In the genomic region with DNA sequence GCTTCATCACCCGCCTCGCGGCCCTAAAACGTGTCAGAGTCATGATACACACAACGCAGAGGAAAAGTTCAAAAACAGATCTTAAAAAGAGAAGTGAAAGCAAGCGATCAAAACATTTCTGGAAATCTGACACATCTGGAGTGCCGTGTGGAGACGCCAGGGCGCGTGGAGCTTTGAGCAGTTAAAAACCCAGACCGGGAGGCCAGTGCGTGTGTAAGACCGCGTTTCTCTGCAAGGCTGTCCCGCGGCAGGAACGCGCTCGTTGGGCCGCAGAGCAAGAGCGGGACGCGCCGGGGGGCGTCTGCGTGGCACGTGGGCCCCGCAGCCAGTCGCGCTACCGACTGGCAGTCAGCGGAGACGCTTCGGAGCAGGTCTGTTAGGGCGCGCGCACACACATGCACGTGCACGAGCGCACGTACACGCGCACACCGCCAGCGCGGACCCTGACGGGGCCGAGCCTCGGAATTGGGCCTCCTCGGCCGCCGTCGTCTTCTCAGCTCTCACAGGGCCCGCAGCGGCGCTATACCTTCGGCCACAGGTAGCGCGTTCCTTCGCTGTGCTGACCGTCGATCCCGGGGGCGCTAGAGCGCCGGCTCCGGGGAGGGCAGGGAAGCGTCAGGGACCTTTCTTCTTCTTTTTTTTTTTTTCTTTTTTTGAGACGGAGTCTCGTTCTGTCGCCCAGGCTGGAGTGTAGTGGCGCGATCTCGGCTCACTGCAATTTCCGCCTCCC, we compare ENCODE assay signal across 8 cellular contexts. TPM values are rescaled to one million over a fixed set of nuclear protein-coding genes. Genes with fewer than 3 reads are reported as not detected.
DNase-seq lines count a peak whose midpoint lies in the region; ATAC-seq and TF ChIP-seq lines count a peak whose summit lies in the region.

No MANE protein-coding gene starts in this region.

- no peaks in the 10 kb centered on the region for H3K9me3 Mint-ChIP-seq in activated T-helper 2 cell treated with anti-CD3 and anti-CD28 coated beads, Interferon-gamma antibody, Interleukin-2, Interleukin-4, amounts not matched to agents 10 μg/mL and 5 μg/mL and 100 μg/mL, durations not matched to agents 14 hours and 24 hours and 36 hours
- no peaks in the 10 kb centered on the region for H3K9me3 Mint-ChIP-seq in naive thymus-derived CD8-positive, alpha-beta T cell
- H3K9me3 Mint-ChIP-seq in stimulated activated naive B cell treated with anti-CD40 and anti-IgM and Interleukin-4, amounts not matched to agents 10 μg/mL and 1 μg/mL and 100 μg/mL, for 72 hours, result no peaks in the 10 kb centered on the region

- peak overlapping the region; percentile 80 for H2AK9ac ChIP-seq in IMR-90 (replicated peaks; ENCODE audit: low read depth, low read length, poor library complexity)

- peak overlapping the region; percentile 18; the same call in 1 of the 2 replicates for H3K23ac ChIP-seq in IMR-90 (ENCODE audit: low read depth, low read length)

- peak; percentile 42 for TF ChIP-seq CTCF in IMR-90 (conservative IDR thresholded peaks at IDR 0.05; ENCODE audit: low read depth, low read length)
- TF ChIP-seq CTCF in fibroblast of mammary gland (conservative IDR thresholded peaks at IDR 0.05; ENCODE audit: control insufficient read depth, insufficient read depth, low read depth, low read length), result peak; percentile 25

- WGBS in IMR-90 (ENCODE audit: extremely low coverage in 2 of 2, insufficient read length in 1 of 2), 2 experiments, result 1% methylated on average over 40 of the region's 75 CpGs; no CpG with 5 or more reads in 1 of the 2 experiments

- H2BK5ac ChIP-seq in IMR-90 (ENCODE audit: low read depth, low read length, poor library complexity, severe bottlenecking), result peak overlapping the region; percentile 33

- H2BK20ac ChIP-seq in IMR-90 (ENCODE audit: low read depth, low read length), result no peak overlapping the region

- peak overlapping the region; percentile 6; the same call in 1 of the 2 replicates for H4K91ac ChIP-seq in IMR-90 (ENCODE audit: insufficient read depth, low read depth, low read length)

- BruUV-seq in IMR-90 (replicated peaks; lab: Mats Ljungman, UMichigan), result no TSS peak

- CTCF ChIA-PET in IMR-90 (lab: Yijun Ruan, JAX), result interaction anchor here (1.8 to 3.5 kb wide), 3 partner anchors 310 to 516 kb away, joined by 6 to 27 read pairs (median 27); no protein-coding TSS in a partner anchor

- no peak for TF ChIP-seq POLR2A in IMR-90 (IDR thresholded peaks at IDR 0.05; ENCODE audit: low read depth, low read length)

- no peaks in the 10 kb centered on the region for H3K36me3 ChIP-seq in IMR-90 (ENCODE audit: control insufficient read depth, insufficient read depth, low read length)

- no peak overlapping the region; the same call in 1 of the 2 replicates for H3K4ac ChIP-seq in IMR-90 (ENCODE audit: low read depth, low read length)

- H2AFZ ChIP-seq in IMR-90 (replicated peaks; ENCODE audit: low read length, poor library complexity), result peak overlapping the region; percentile 99

- in situ Hi-C loops in IMR-90 (cut with MboI; ENCODE audit: low sequenced_read_pairs), result loop anchor here (25.0 kb wide), 1 partner anchor 701 kb away; no protein-coding TSS in a partner anchor

- POLR2A ChIA-PET in IMR-90 (lab: Charles Lee; ENCODE audit: unreplicated experiment), result no interaction called here
- POLR2A ChIA-PET in naive thymus-derived CD8-positive, alpha-beta T cell (lab: Charles Lee), result interaction anchor here (0.6 to 4.8 kb wide), 16 partner anchors 9 to 892 kb away, joined by 3 to 48 read pairs (median 4); partner anchors contain the start of genes CDK8 and RNF6

- no peaks in the 10 kb centered on the region for H3K27me3 Mint-ChIP-seq in activated T-helper 2 cell treated with anti-CD3 and anti-CD28 coated beads, Interferon-gamma antibody, Interleukin-2, Interleukin-4, amounts not matched to agents 10 μg/mL and 5 μg/mL and 100 μg/mL, durations not matched to agents 14 hours and 24 hours and 36 hours (ENCODE audit: low read depth)
- peaks cover 0 to 1% (median 0%) of the 10 kb centered on the region in 5 donors for H3K27me3 Mint-ChIP-seq in naive thymus-derived CD8-positive, alpha-beta T cell
- H3K27me3 Mint-ChIP-seq in stimulated activated naive B cell treated with anti-CD40 and anti-IgM and Interleukin-4, amounts not matched to agents 10 μg/mL and 1 μg/mL and 100 μg/mL, for 72 hours, result no peaks in the 10 kb centered on the region

- peaks cover 6 to 7% of the 10 kb centered on the region in 2 experiments; a peak in 3 of 4 replicates for H3K79me1 ChIP-seq in IMR-90 (ENCODE audit: low read depth in 1 of 2, low read length in 2 of 2)

- DNase-seq in DMS153 (lab: John Stamatoyannopoulos, UW) (peak; percentile 87), IMR-90 (peak; percentile 89), RPMI7951 (ENCODE audit: low read depth) (peak; percentile 83), fibroblast of mammary gland (ENCODE audit: low read depth) (peak; percentile 86)
- DNase-seq in activated T-helper 2 cell treated with anti-CD3 and anti-CD28 coated beads, Interferon-gamma antibody, Interleukin-2, Interleukin-4, amounts not matched to agents 10 μg/mL and 5 μg/mL and 100 μg/mL, durations not matched to agents 14 hours and 24 hours and 36 hours (ENCODE audit: low spot score), result peak; percentile 87
- peak; percentile 85 to 93 (median 88) for DNase-seq in naive thymus-derived CD8-positive, alpha-beta T cell
- peak; percentile 89 for DNase-seq in stimulated activated naive B cell treated with anti-CD40 and anti-IgM and Interleukin-4, amounts not matched to agents 10 μg/mL and 1 μg/mL and 100 μg/mL, for 72 hours

- H3K9me3 ChIP-seq in IMR-90 (ENCODE audit: control insufficient read depth, insufficient read depth, low read length), result no peaks in the 10 kb centered on the region

- H3K4me3 Mint-ChIP-seq in activated T-helper 2 cell treated with anti-CD3 and anti-CD28 coated beads, Interferon-gamma antibody, Interleukin-2, Interleukin-4, amounts not matched to agents 10 μg/mL and 5 μg/mL and 100 μg/mL, durations not matched to agents 14 hours and 24 hours and 36 hours (ENCODE audit: low read depth), result peak overlapping the region; percentile 82
- H3K4me3 Mint-ChIP-seq in naive thymus-derived CD8-positive, alpha-beta T cell, result peak overlapping the region; percentile 85 to 99 (median 93)
- H3K4me3 Mint-ChIP-seq in stimulated activated naive B cell treated with anti-CD40 and anti-IgM and Interleukin-4, amounts not matched to agents 10 μg/mL and 1 μg/mL and 100 μg/mL, for 72 hours, result peak overlapping the region; percentile 95 to 99

- dilution Hi-C loops in IMR-90 (cut with HindIII; ENCODE audit: low sequenced_read_pairs, unreplicated experiment), result no loop called here

- no peak overlapping the region for H2AK5ac ChIP-seq in IMR-90 (ENCODE audit: low read depth, low read length)

- peak overlapping the region; percentile 33 to 77; a peak in 3 of 4 replicates for H4K8ac ChIP-seq in IMR-90 (ENCODE audit: low read depth in 2 of 2, low read length in 2 of 2)

- no peaks in the 10 kb centered on the region for H3K36me3 Mint-ChIP-seq in activated T-helper 2 cell treated with anti-CD3 and anti-CD28 coated beads, Interferon-gamma antibody, Interleukin-2, Interleukin-4, amounts not matched to agents 10 μg/mL and 5 μg/mL and 100 μg/mL, durations not matched to agents 14 hours and 24 hours and 36 hours (ENCODE audit: low read depth)
- H3K36me3 Mint-ChIP-seq in naive thymus-derived CD8-positive, alpha-beta T cell, result no peaks in the 10 kb centered on the region
- H3K36me3 Mint-ChIP-seq in stimulated activated naive B cell treated with anti-CD40 and anti-IgM and Interleukin-4, amounts not matched to agents 10 μg/mL and 1 μg/mL and 100 μg/mL, for 72 hours, result no peaks in the 10 kb centered on the region

- intact Hi-C loops in IMR-90 (cut with micrococcal nuclease), result loop anchor here (2.0 to 5.0 kb wide), 2 partner anchors 34 to 296 kb away; no protein-coding TSS in a partner anchor
- intact Hi-C loops in activated T-helper 2 cell treated with anti-CD3 and anti-CD28 coated beads, Interferon-gamma antibody, Interleukin-2, Interleukin-4, amounts not matched to agents 10 μg/mL and 5 μg/mL and 100 μg/mL, durations not matched to agents 14 hours and 24 hours and 36 hours (cut with micrococcal nuclease), result loop anchor here (1.0 to 10.0 kb wide), 5 partner anchors 36 to 512 kb away; partner anchors contain the start of genes RNF6 and SHISA2

- no peaks in the 10 kb centered on the region for H3K9me1 ChIP-seq in IMR-90 (ENCODE audit: insufficient read depth, low read length)

- H3K4me3 ChIP-seq in IMR-90 (ENCODE audit: insufficient read depth, low read depth, low read length) (peak overlapping the region; percentile 63), fibroblast of mammary gland (ENCODE audit: control insufficient read depth, low read depth, low read length) (peak overlapping the region; percentile 64)

- H3K4me1 Mint-ChIP-seq in activated T-helper 2 cell treated with anti-CD3 and anti-CD28 coated beads, Interferon-gamma antibody, Interleukin-2, Interleukin-4, amounts not matched to agents 10 μg/mL and 5 μg/mL and 100 μg/mL, durations not matched to agents 14 hours and 24 hours and 36 hours (ENCODE audit: low read depth), result peaks cover 18% of the 10 kb centered on the region
- H3K4me1 Mint-ChIP-seq in naive thymus-derived CD8-positive, alpha-beta T cell, result peaks cover 5 to 39% (median 26%) of the 10 kb centered on the region in 4 donors
- H3K4me1 Mint-ChIP-seq in stimulated activated naive B cell treated with anti-CD40 and anti-IgM and Interleukin-4, amounts not matched to agents 10 μg/mL and 1 μg/mL and 100 μg/mL, for 72 hours, result peaks cover 20 to 36% of the 10 kb centered on the region in 2 donors

- peak; percentile 82 for ATAC-seq in GM21526 (IDR thresholded peaks at IDR 0.05; ENCODE audit: low FRiP score, unreplicated experiment)
- ATAC-seq in IMR-90 (ENCODE audit: low read depth), result peak; percentile 87
- ATAC-seq in naive thymus-derived CD8-positive, alpha-beta T cell, result peak; percentile 81 to 85
- peak; percentile 85 to 92 for ATAC-seq in stimulated activated naive B cell treated with anti-CD40 and anti-IgM and Interleukin-4, amounts not matched to agents 10 μg/mL and 1 μg/mL and 100 μg/mL, for 72 hours (replicated peaks)

- TF ChIP-seq RAD21 in IMR-90 (IDR thresholded peaks at IDR 0.05; ENCODE audit: low read length), result peak; percentile 29

- H3K27ac ChIP-seq in IMR-90 (ENCODE audit: insufficient read depth, low read length), result peak overlapping the region; percentile 71

- H3K27ac Mint-ChIP-seq in activated T-helper 2 cell treated with anti-CD3 and anti-CD28 coated beads, Interferon-gamma antibody, Interleukin-2, Interleukin-4, amounts not matched to agents 10 μg/mL and 5 μg/mL and 100 μg/mL, durations not matched to agents 14 hours and 24 hours and 36 hours, result peak overlapping the region; percentile 89
- H3K27ac Mint-ChIP-seq in naive thymus-derived CD8-positive, alpha-beta T cell, result peak overlapping the region; percentile 91 to 99 (median 96)
- peak overlapping the region; percentile 99 for H3K27ac Mint-ChIP-seq in stimulated activated naive B cell treated with anti-CD40 and anti-IgM and Interleukin-4, amounts not matched to agents 10 μg/mL and 1 μg/mL and 100 μg/mL, for 72 hours

- H2BK15ac ChIP-seq in IMR-90 (ENCODE audit: low read depth, low read length), result no peak overlapping the region

- H3K4me2 ChIP-seq in IMR-90 (ENCODE audit: low read depth, low read length), result peak overlapping the region; percentile 73

- no peaks in the 10 kb centered on the region for H3K27me3 ChIP-seq in IMR-90 (ENCODE audit: control insufficient read depth, insufficient read depth, low read length)

- H3K4me1 ChIP-seq in IMR-90 (ENCODE audit: control insufficient read depth, insufficient read depth, low read length), result peaks cover 3% of the 10 kb centered on the region; the same call in 1 of the 2 replicates

- H3K14ac ChIP-seq in IMR-90 (replicated peaks; ENCODE audit: low read depth, low read length), result peak overlapping the region; percentile 24

- H3K18ac ChIP-seq in IMR-90 (ENCODE audit: low read depth, low read length), result 0 out of 2 replicates have a peak overlapping the region, but pooled peaks have one; percentile 3

- peak overlapping the region; percentile 68 for H3K9ac ChIP-seq in IMR-90 (ENCODE audit: low read depth, low read length)

- H4K5ac ChIP-seq in IMR-90 (ENCODE audit: low read depth, low read length), result peak overlapping the region; percentile 5; the same call in 1 of the 2 replicates

- no peaks in the 10 kb centered on the region for H4K20me1 ChIP-seq in IMR-90 (ENCODE audit: insufficient read depth, low read length)

- no peak overlapping the region for H3K56ac ChIP-seq in IMR-90 (ENCODE audit: extremely low read depth, insufficient read depth, low read length)

- peak overlapping the region; percentile 41 for H2BK120ac ChIP-seq in IMR-90 (ENCODE audit: low read depth, low read length)

RNA-seq across cellular contexts. Expression of gene RNF6, which starts 35.8 kb away (rescaled TPM):
- total RNA-seq in IMR-90 (2012; rRNA removed), result 33.3 and 51.1 TPM in 2 replicates
- 19.7 and 22.9 TPM in 2 replicates for polyA plus RNA-seq in IMR-90 (2012; rRNA removed)
- polyA plus RNA-seq in IMR-90 (2012; cell fraction: cytosol; rRNA removed), result 3.1 and 4.7 TPM in 2 replicates
- 0.95 and 9.2 TPM in 2 replicates for polyA plus RNA-seq in IMR-90 (2012; cell fraction: nucleus; rRNA removed; ENCODE audit: low replicate concordance)
- total RNA-seq in RPMI7951 (2014; rRNA removed; shearing (Covaris generic)), result 25.3 and 36.2 TPM in 2 replicates
- 44.3 and 48.0 TPM in 2 replicates for total RNA-seq in activated T-helper 2 cell treated with anti-CD3 and anti-CD28 coated beads, Interferon-gamma antibody, Interleukin-2, Interleukin-4, amounts not matched to agents 10 μg/mL and 5 μg/mL and 100 μg/mL, durations not matched to agents 14 hours and 24 hours and 36 hours
- total RNA-seq in naive thymus-derived CD8-positive, alpha-beta T cell, result 10 to 100 TPM; 49.4 to 52.3 TPM
- 10 to 100 TPM; 23.8 to 40.1 (median 25.2) TPM for polyA plus RNA-seq in naive thymus-derived CD8-positive, alpha-beta T cell

Comparison
In these comparisons a context has a peak if more than half of its experiments do, and no peak if none do; other contexts are left out.
1. Peak in every context shown above with its lines: DNase-seq, ATAC-seq, H3K4me3 ChIP-seq and H3K27ac ChIP-seq.